Comparison of ENCODE assay signal across 13 cellular contexts in genomic region chr18:25284861-25285574, GRCh38.
DNase-seq lines count a peak whose midpoint lies in the region; ATAC-seq and TF ChIP-seq lines count a peak whose summit lies in the region.
"Had no signal": no experiment of that assay in that cellular context is flagged by ENCODE, and none has a peak within 500 bp of the region (broad histone marks: within the 10 kb centered on the region; RNA-seq: fewer than 3 reads in every experiment).

No MANE protein-coding gene starts in this region.

- H3K27ac ChIP-seq in A673 (ENCODE audit: low read depth, low read length, poor library complexity, severe bottlenecking) = no peak overlapping the region
- no peak overlapping the region for H3K27ac ChIP-seq in lower lobe of right lung
- H3K27ac ChIP-seq: C4-2B, stomach had no signal

- no TSS peak for BruUV-seq in A673 (replicated peaks; lab: Mats Ljungman, UMichigan)

- ATAC-seq in lower lobe of right lung (peak; percentile 11 to 57), HG03159 (IDR thresholded peaks at IDR 0.05; ENCODE audit: unreplicated experiment) (no peak)

- CTCF ChIA-PET in A673 (lab: Charles Lee) = no interaction called here

- no peak overlapping the region for H3K4me3 Mint-ChIP-seq in activated T-helper 2 cell treated with anti-CD3 and anti-CD28 coated beads, Interferon-gamma antibody, Interleukin-2, Interleukin-4, amounts not matched to agents 10 μg/mL and 5 μg/mL and 100 μg/mL, durations not matched to agents 14 hours and 24 hours and 36 hours (ENCODE audit: low read depth)

- H3K4me3 ChIP-seq in A673 (ENCODE audit: low read depth, low read length, poor library complexity, severe bottlenecking) (no peak overlapping the region), choroid plexus epithelial cell (ENCODE audit: low read depth, low read length) (no peak overlapping the region), lower lobe of right lung (no peak overlapping the region)
- H3K4me3 ChIP-seq in Jurkat, Clone E6-1 (ENCODE audit: low read length) = no peak overlapping the region
- H3K4me3 ChIP-seq: lung, stomach had no signal

- TF ChIP-seq CTCF in A673 (conservative IDR thresholded peaks at IDR 0.05; ENCODE audit: low read depth, low read length) (no peak), choroid plexus epithelial cell (conservative IDR thresholded peaks at IDR 0.05; ENCODE audit: low read depth, low read length) (no peak), lower lobe of right lung (IDR thresholded peaks at IDR 0.05) (no peak)

- no peak overlapping the region for H3K27ac Mint-ChIP-seq in activated T-helper 2 cell treated with anti-CD3 and anti-CD28 coated beads, Interferon-gamma antibody, Interleukin-2, Interleukin-4, amounts not matched to agents 10 μg/mL and 5 μg/mL and 100 μg/mL, durations not matched to agents 14 hours and 24 hours and 36 hours

- H3K9me3 ChIP-seq in A673 (ENCODE audit: low read depth, low read length, poor library complexity, severe bottlenecking) (no peaks in the 10 kb centered on the region), lower lobe of right lung (no peaks in the 10 kb centered on the region)
- H3K9me3 ChIP-seq: stomach had no signal

- H3K36me3 ChIP-seq in A673 (ENCODE audit: insufficient read depth, low read length, poor library complexity, severe bottlenecking) = no peaks in the 10 kb centered on the region
- H3K36me3 ChIP-seq in lower lobe of right lung = no peaks in the 10 kb centered on the region
- H3K36me3 ChIP-seq: stomach had no signal

- H3K9me3 Mint-ChIP-seq in activated T-helper 2 cell treated with anti-CD3 and anti-CD28 coated beads, Interferon-gamma antibody, Interleukin-2, Interleukin-4, amounts not matched to agents 10 μg/mL and 5 μg/mL and 100 μg/mL, durations not matched to agents 14 hours and 24 hours and 36 hours = no peaks in the 10 kb centered on the region

- intact Hi-C loops in A673 (cut with micrococcal nuclease; ENCODE audit: unreplicated experiment) = no loop called here
- intact Hi-C loops in lower lobe of right lung (cut with DNase I) = no loop called here
- intact Hi-C loops in activated T-helper 2 cell treated with anti-CD3 and anti-CD28 coated beads, Interferon-gamma antibody, Interleukin-2, Interleukin-4, amounts not matched to agents 10 μg/mL and 5 μg/mL and 100 μg/mL, durations not matched to agents 14 hours and 24 hours and 36 hours (cut with micrococcal nuclease) = no loop called here

- DNase-seq in A673 (ENCODE audit: low spot score) (peak; percentile 1), choroid plexus epithelial cell (ENCODE audit: low read depth) (peak; percentile 66), lower lobe of right lung (no peak), COR-L47 (lab: John Stamatoyannopoulos, UW) (no peak)
- peak; percentile 39 for DNase-seq in Jurkat, Clone E6-1 (ENCODE audit: low read depth, low spot score)
- no peak for DNase-seq in stimulated activated naive CD4-positive, alpha-beta T cell (lab: John Stamatoyannopoulos, UW)
- no peak for DNase-seq in activated T-helper 2 cell treated with anti-CD3 and anti-CD28 coated beads, Interferon-gamma antibody, Interleukin-2, Interleukin-4, amounts not matched to agents 10 μg/mL and 5 μg/mL and 100 μg/mL, durations not matched to agents 14 hours and 24 hours and 36 hours (ENCODE audit: low spot score)
- DNase-seq: activated naive CD4-positive, alpha-beta T cell treated with Interleukin-2 at 50 U/mL for 16 hours; stimulated activated CD4-positive, alpha-beta T cell treated with anti-CD3 and anti-CD28 coated beads, Interleukin-15, amount 100 ng/mL, for 24 hours; stomach had no signal

- POLR2A ChIA-PET in A673 (lab: Charles Lee; ENCODE audit: low non-redundant PET) = interaction anchor here (0.6 kb wide), 1 partner anchor 424 kb away, joined by 3 read pairs; no protein-coding TSS in a partner anchor

- H3K36me3 Mint-ChIP-seq in activated T-helper 2 cell treated with anti-CD3 and anti-CD28 coated beads, Interferon-gamma antibody, Interleukin-2, Interleukin-4, amounts not matched to agents 10 μg/mL and 5 μg/mL and 100 μg/mL, durations not matched to agents 14 hours and 24 hours and 36 hours (ENCODE audit: low read depth) = no peaks in the 10 kb centered on the region

- no peaks in the 10 kb centered on the region for H3K4me1 ChIP-seq in A673 (ENCODE audit: insufficient read depth, low read length, poor library complexity, severe bottlenecking)
- peaks cover 38% of the 10 kb centered on the region for H3K4me1 ChIP-seq in lower lobe of right lung

- no peaks in the 10 kb centered on the region for H3K4me1 Mint-ChIP-seq in activated T-helper 2 cell treated with anti-CD3 and anti-CD28 coated beads, Interferon-gamma antibody, Interleukin-2, Interleukin-4, amounts not matched to agents 10 μg/mL and 5 μg/mL and 100 μg/mL, durations not matched to agents 14 hours and 24 hours and 36 hours (ENCODE audit: low read depth)

- peaks cover 21% of the 10 kb centered on the region for H3K27me3 ChIP-seq in A673 (replicated peaks; ENCODE audit: insufficient read depth, low read depth, low read length, poor library complexity)
- H3K27me3 ChIP-seq in lower lobe of right lung (ENCODE audit: low read depth) = no peaks in the 10 kb centered on the region

- peaks cover 1% of the 10 kb centered on the region for H3K27me3 Mint-ChIP-seq in activated T-helper 2 cell treated with anti-CD3 and anti-CD28 coated beads, Interferon-gamma antibody, Interleukin-2, Interleukin-4, amounts not matched to agents 10 μg/mL and 5 μg/mL and 100 μg/mL, durations not matched to agents 14 hours and 24 hours and 36 hours (ENCODE audit: low read depth)

Comparison
In these comparisons a context has a peak if more than half of its experiments do, and no peak if none do; other contexts are left out.
1. DNase-seq: peak in A673 (single experiment), Jurkat, Clone E6-1 (single experiment) and choroid plexus epithelial cell (single experiment); none in lower lobe of right lung (single experiment), COR-L47 (single experiment), stimulated activated naive CD4-positive, alpha-beta T cell (0 of 6) and activated T-helper 2 cell treated with anti-CD3 and anti-CD28 coated beads, Interferon-gamma antibody, Interleukin-2, Interleukin-4, amounts not matched to agents 10 μg/mL and 5 μg/mL and 100 μg/mL, durations not matched to agents 14 hours and 24 hours and 36 hours (single experiment).